Comparison of ENCODE assay signal across 31 cellular contexts in genomic region chr12:5064913-5065490, GRCh38. TPM values are rescaled to one million over a fixed set of nuclear protein-coding genes. Genes with fewer than 3 reads are reported as not detected.
"Had no signal": no experiment of that assay in that cellular context is flagged by ENCODE, and none has a peak within 500 bp of the region (broad histone marks: within the 10 kb centered on the region; RNA-seq: fewer than 3 reads in every experiment).

No MANE protein-coding gene starts in this region.

- H3K4me1 ChIP-seq: adrenal gland, SJCRH30 had no signal

- H3K36me3 ChIP-seq: adrenal gland, cardiac muscle cell, MG63, SJCRH30, WERI-Rb-1 had no signal

- ATAC-seq: activated CD8-positive, alpha-beta memory T cell treated with anti-CD3 and anti-CD28 coated beads, Interleukin-2, amount 10 ng/mL, durations not matched to agents 7 days and 5 days; Panc1 had no signal

- H3K27ac ChIP-seq: adrenal gland, cardiac muscle cell, SJCRH30, SK-N-MC, WERI-Rb-1 had no signal

- H3K27me3 ChIP-seq: adrenal gland, cardiac muscle cell had no signal

- H3K9me3 ChIP-seq: adrenal gland, MG63, SJCRH30 had no signal

- DNase-seq: activated CD4-positive, alpha-beta memory T cell treated with anti-CD3 and anti-CD28 coated beads, Interleukin-2, amount 10 ng/mL, durations not matched to agents 7 days and 5 days; activated CD4-positive, alpha-beta T cell treated with anti-CD3 and anti-CD28 coated beads for 1 hour; activated CD4-positive, alpha-beta T cell treated with anti-CD3 and anti-CD28 coated beads for 48 hours; activated CD4-positive, CD25-positive, alpha-beta regulatory T cell; activated CD8-positive, alpha-beta memory T cell treated with anti-CD3 and anti-CD28 coated beads for 24 hours; activated CD8-positive, alpha-beta memory T cell treated with anti-CD3 and anti-CD28 coated beads, Interleukin-2, amount 10 ng/mL, durations not matched to agents 7 days and 5 days; activated CD8-positive, alpha-beta memory T cell treated with anti-CD3 and anti-CD28 coated beads, Interleukin-2, amount 50 U/mL, for 48 hours; activated gamma-delta T cell; activated naive CD4-positive, alpha-beta T cell treated with Interleukin-2 at 50 U/mL for 16 hours; activated naive CD8-positive, alpha-beta T cell treated with anti-CD3 and anti-CD28 coated beads, Interleukin-2, amount 10 ng/mL, durations not matched to agents 7 days and 5 days; adrenal gland; Kasumi-1; MG63; NCI-H1092; NCI-H1436 treated with DMSO at 0.1 percent for 48 hours; NCI-H1694 treated with DMSO at 0.1 percent for 48 hours; NCI-H2029; NCI-H345; NCI-H524 treated with DMSO at 0.1 percent for 48 hours; SHP77; SJCRH30; T1000; WERI-Rb-1 had no signal

- H3K4me3 ChIP-seq: adrenal gland, cardiac muscle cell, MG63, SJCRH30, SK-N-MC had no signal

RNA-seq across cellular contexts. Expression of gene KCNA5, which starts 21.3 kb away (rescaled TPM):
- total RNA-seq: activated CD4-positive, alpha-beta memory T cell treated with anti-CD3 and anti-CD28 coated beads, Interleukin-2, amount 10 ng/mL, durations not matched to agents 7 days and 5 days; activated CD8-positive, alpha-beta memory T cell treated with anti-CD3 and anti-CD28 coated beads, Interleukin-2, amount 10 ng/mL, durations not matched to agents 7 days and 5 days; activated naive CD8-positive, alpha-beta T cell treated with anti-CD3 and anti-CD28 coated beads, Interleukin-2, amount 10 ng/mL, durations not matched to agents 7 days and 5 days; activated T-helper 2 cell treated with anti-CD3 and anti-CD28 coated beads, Interferon-gamma antibody, Interleukin-2, Interleukin-4, amounts not matched to agents 10 μg/mL and 5 μg/mL and 100 μg/mL, durations not matched to agents 14 hours and 24 hours and 36 hours; NCI-H460; RPMI7951; SJCRH30; T-helper 1 cell treated with Interleukin-12 subunit alpha and Interleukin-12 subunit beta and Interleukin-4 antibody, amounts not matched to agents 30 ng/mL and 1 ng/mL, for 36 hours; T-helper 2 cell treated with Interferon-gamma antibody and Interleukin-4, amounts not matched to agents 100 ng/mL and 5 ng/mL, for 36 hours had no signal
